In genomic region chr6:22078802-22079545, GRCh38 we compare ENCODE assay signal across 24 cellular contexts.
DNase-seq lines count a peak whose midpoint lies in the region; ATAC-seq, FAIRE-seq and TF ChIP-seq lines count a peak whose summit lies in the region.
"Had no signal": no experiment of that assay in that cellular context is flagged by ENCODE, and none has a peak within 500 bp of the region (broad histone marks: within the 10 kb centered on the region; RNA-seq: fewer than 3 reads in every experiment).

No MANE protein-coding gene starts in this region.

- no peak for TF ChIP-seq CTCF in left ventricle myocardium inferior (IDR thresholded peaks at IDR 0.05; ENCODE audit: borderline replicate concordance)
- TF ChIP-seq CTCF in heart right ventricle (IDR thresholded peaks at IDR 0.05), result no peak
- TF ChIP-seq CTCF in GM12878 (IDR thresholded peaks at IDR 0.05 in 2 of 3, conservative IDR thresholded peaks at IDR 0.05 in 1 of 3; ENCODE audit: control insufficient read depth in 2 of 3, extremely low read depth in 1 of 3, insufficient read depth in 1 of 3, low read depth in 3 of 3, low read length in 3 of 3), result no peak

- intact Hi-C loops in left ventricle myocardium inferior (cut with micrococcal nuclease), result no loop called here
- intact Hi-C loops in heart right ventricle (cut with DNase I), result no loop called here
- intact Hi-C loops in GM12878 (cut with micrococcal nuclease; ENCODE audit: unreplicated experiment), result no loop called here

- no peak for TF ChIP-seq RAD21 in GM12878 (IDR thresholded peaks at IDR 0.05; ENCODE audit: insufficient read depth, low read depth, low read length)

- TF ChIP-seq EP300 in GM12878 (IDR thresholded peaks at IDR 0.05; ENCODE audit: borderline replicate concordance in 1 of 2, control insufficient read depth in 1 of 2, low read depth in 2 of 2, low read length in 2 of 2), result no peak

- H3K9me3 ChIP-seq in left ventricle myocardium inferior (replicated peaks), result no peaks in the 10 kb centered on the region
- no peaks in the 10 kb centered on the region for H3K9me3 ChIP-seq in heart right ventricle
- H3K9me3 ChIP-seq in GM12878 (replicated peaks; ENCODE audit: control insufficient read depth, insufficient read depth, low read length), result no peaks in the 10 kb centered on the region; the same call in 2 of the 3 replicates
- H3K9me3 ChIP-seq: neutrophil, psoas muscle had no signal

- no peaks in the 10 kb centered on the region for H3K79me2 ChIP-seq in GM12878 (ENCODE audit: control insufficient read depth, insufficient read depth, low read length)

- H2AFZ ChIP-seq in GM12878 (ENCODE audit: control insufficient read depth, low read depth, low read length), result peak overlapping the region; percentile 46

- H4K20me1 ChIP-seq in GM12878 (ENCODE audit: control insufficient read depth, insufficient read depth), result no peaks in the 10 kb centered on the region

- H3K27me3 ChIP-seq in left ventricle myocardium inferior (ENCODE audit: low read depth) (no peaks in the 10 kb centered on the region), heart right ventricle (no peaks in the 10 kb centered on the region), GM12878 (replicated peaks in 1 of 2; ENCODE audit: control insufficient read depth in 2 of 2, insufficient read depth in 2 of 2, low read length in 1 of 2) (no peaks in the 10 kb centered on the region)
- H3K27me3 ChIP-seq: neutrophil had no signal

- in situ Hi-C loops in GM12878 (cut with MboI), result no loop called here

- DNase-seq in left ventricle myocardium inferior (no peak), heart right ventricle (no peak), GM12878 (ENCODE audit: low read depth, low spot score) (no peak), iPS-NIHi7 (ENCODE audit: extremely low spot score) (peak; percentile 38), smooth muscle cell of the brain vasculature (ENCODE audit: low read depth, low spot score) (peak; percentile 29), AG20443 (ENCODE audit: low spot score) (no peak), anterior cingulate cortex (lab: John Stamatoyannopoulos, UW) (no peak)
- DNase-seq in stimulated activated CD4-positive, alpha-beta T cell treated with anti-CD3 and anti-CD28 coated beads, Interleukin-1b, Interleukin-23, amount 100 ng/mL, for 48 hours, result no peak
- DNase-seq: 8988T; activated B cell treated with CpG ODN at 0.5 μM for 24 hours; activated CD4-positive, alpha-beta T cell treated with anti-CD3 and anti-CD28 coated beads, Interleukin-2, amount 50 U/mL, for 4 hours; activated CD8-positive, alpha-beta memory T cell treated with anti-CD3 and anti-CD28 coated beads, Interleukin-2, amount 50 U/mL, for 4 hours; DMS79; NCI-H2081; NCI-H226; NCI-H774; PC-3; psoas muscle; stimulated activated CD4-positive, alpha-beta T cell treated with anti-CD3 and anti-CD28 coated beads, Interleukin-2, amount 100 ng/mL, for 24 hours; T-helper 9 cell had no signal

- no peak for TF ChIP-seq POLR2A in GM12878 (IDR thresholded peaks at IDR 0.05; ENCODE audit: low read depth, low read length)

- no peak for FAIRE-seq in GM12878 (lab: Jason Lieb, UNC)
- FAIRE-seq: islet of Langerhans had no signal

- SMC1A ChIA-PET in GM12878 (lab: Charles Lee; ENCODE audit: uncharacterized antibody, unreplicated experiment), result interaction anchor here (0.6 to 1.1 kb wide), 3 partner anchors 9 to 35 kb away, joined by 3 to 4 read pairs (median 3); no protein-coding TSS in a partner anchor

- POLR2A ChIA-PET in GM12878 (lab: Charles Lee), result no interaction called here

- peak overlapping the region; percentile 23 for H3K27ac ChIP-seq in left ventricle myocardium inferior (replicated peaks)
- no peak overlapping the region for H3K27ac ChIP-seq in heart right ventricle
- H3K27ac ChIP-seq in GM12878 (ENCODE audit: control insufficient read depth, insufficient read depth), result peak overlapping the region; percentile 18; the same call in 1 of the 2 replicates
- H3K27ac ChIP-seq: epithelial cell of prostate, neutrophil, psoas muscle had no signal

- H3K4me1 ChIP-seq in left ventricle myocardium inferior (peaks cover 3% of the 10 kb centered on the region), heart right ventricle (peaks cover 0 to 3% (median 0%) of the 10 kb centered on the region in 9 donors), GM12878 (ENCODE audit: control insufficient read depth, insufficient read depth, low read length) (no peaks in the 10 kb centered on the region; the same call in 1 of the 2 replicates)
- H3K4me1 ChIP-seq: psoas muscle had no signal

- H3K9ac ChIP-seq in GM12878 (ENCODE audit: control insufficient read depth, insufficient read depth, low read length), result no peak overlapping the region

- RAD21 ChIA-PET in GM12878 (lab: Charles Lee; ENCODE audit: unreplicated experiment), result no interaction called here

- 86 to 89% methylated on average over 8 of the region's 8 CpGs for WGBS in heart right ventricle, 2 donors
- 36% methylated on average over 8 of the region's 8 CpGs for WGBS in GM12878 (ENCODE audit: insufficient coverage, insufficient replicate concordance, low lambda C conversion rate, missing lambda C conversion rate)

- H3K4me2 ChIP-seq in GM12878 (ENCODE audit: control insufficient read depth, insufficient read depth), result no peak overlapping the region

- H3K4me3 ChIP-seq in left ventricle myocardium inferior (no peak overlapping the region), heart right ventricle (no peak overlapping the region), GM12878 (no peak overlapping the region)
- H3K4me3 ChIP-seq: psoas muscle had no signal

- CTCF ChIA-PET in GM12878 (lab: Yijun Ruan, JAX), result interaction anchor here (1.7 kb wide), 1 partner anchor 10 kb away, joined by 6 read pairs; no protein-coding TSS in a partner anchor

- H3K36me3 ChIP-seq in left ventricle myocardium inferior (no peaks in the 10 kb centered on the region), heart right ventricle (no peaks in the 10 kb centered on the region), GM12878 (ENCODE audit: control insufficient read depth in 2 of 2, insufficient read depth in 2 of 2, low read length in 1 of 2) (no peaks in the 10 kb centered on the region)
- H3K36me3 ChIP-seq: neutrophil had no signal

- ATAC-seq in heart right ventricle (no peak), GM12878 (no peak)
- ATAC-seq: HCT116, PC-3, psoas muscle had no signal

- no TSS peak for BruUV-seq in GM12878 (replicated peaks; lab: Mats Ljungman, UMichigan)

TF ChIP-seq in GM12878, 131 proteins besides CTCF, POLR2A, EP300 and RAD21:
- TF ChIP-seq RUNX3 (IDR thresholded peaks at IDR 0.05; ENCODE audit: low read length), result peak; percentile 55; the same call in 1 of the 2 replicates
- TF ChIP-seq ZBTB40 (IDR thresholded peaks at IDR 0.05; ENCODE audit: borderline replicate concordance), result peak; percentile 33; the same call in 1 of the 2 replicates
- TF ChIP-seq GABPA (IDR thresholded peaks at IDR 0.05; ENCODE audit: low read depth), result no peak

Comparison
In these comparisons a context has a peak if more than half of its experiments do, and no peak if none do; other contexts are left out.
1. H3K27ac ChIP-seq: peak in left ventricle myocardium inferior (single experiment) and GM12878 (single experiment); none in heart right ventricle (0 of 10).
2. DNase-seq: peak in iPS-NIHi7 (single experiment) and smooth muscle cell of the brain vasculature (single experiment); none in left ventricle myocardium inferior (single experiment), heart right ventricle (0 of 2), GM12878 (single experiment), AG20443 (single experiment), anterior cingulate cortex (0 of 58) and stimulated activated CD4-positive, alpha-beta T cell treated with anti-CD3 and anti-CD28 coated beads, Interleukin-1b, Interleukin-23, amount 100 ng/mL, for 48 hours (single experiment).